In the genomic region with DNA sequence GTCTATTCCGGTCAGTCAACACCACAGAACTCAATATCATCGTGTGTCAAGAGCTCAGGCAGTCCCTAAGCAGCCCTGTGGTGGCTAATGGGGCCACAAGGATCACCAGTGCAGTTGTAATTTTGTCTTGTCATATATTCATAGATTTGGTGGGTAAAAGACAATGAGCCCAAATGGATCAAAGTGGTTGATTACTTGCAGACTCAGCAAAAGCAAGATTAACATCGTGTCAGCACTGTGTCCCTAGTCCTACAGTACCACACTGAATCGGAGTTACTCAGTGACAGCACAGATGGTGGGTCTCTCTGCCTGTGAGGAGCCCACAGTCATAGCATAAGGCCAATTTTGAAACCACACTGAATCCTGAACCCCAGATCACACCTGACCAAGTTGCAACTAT, we compare ENCODE assay signal across 36 cellular contexts. TPM values are rescaled to one million over a fixed set of nuclear protein-coding genes. Genes with fewer than 3 reads are reported as not detected.
"Had no signal": no experiment of that assay in that cellular context is flagged by ENCODE, and none has a peak within 500 bp of the region (broad histone marks: within the 10 kb centered on the region; RNA-seq: fewer than 3 reads in every experiment).

No MANE protein-coding gene starts in this region.

- H3K27me3 ChIP-seq: ovary, suprapubic skin, testis, tibial artery, transverse colon, upper lobe of right lung had no signal

- H3K9ac ChIP-seq: parathyroid adenoma had no signal

- H3K4me3 ChIP-seq: ovary, psoas muscle, skin epidermis, smooth muscle cell, spleen, suprapubic skin, testis, tibial artery, transverse colon, upper lobe of right lung, uterus had no signal

- H3K4me1 ChIP-seq: parathyroid adenoma, psoas muscle, spleen, suprapubic skin, testis, tibial artery, transverse colon, upper lobe of right lung, uterus had no signal

- H3K4me2 ChIP-seq: smooth muscle cell had no signal

- H3K4me3 Mint-ChIP-seq: naive thymus-derived CD8-positive, alpha-beta T cell; natural killer cell treated with Interleukin-12 subunit alpha and Interleukin-12 subunit beta and Interleukin-15 and Interleukin-18, amount 100 ng/mL, for 72 hours; nephron progenitor cell; neural crest cell; stimulated activated memory B cell treated with anti-CD40 and anti-IgM and Interleukin-4, amounts not matched to agents 10 μg/mL and 1 μg/mL and 100 μg/mL, for 72 hours; stimulated activated naive CD8-positive, alpha-beta T cell treated with anti-CD3 and anti-CD28 coated beads, Interleukin-15, amount 100 ng/mL, for 72 hours; type B pancreatic cell had no signal

- H3K27me3 Mint-ChIP-seq: progenitor cell of endocrine pancreas; stimulated activated memory B cell treated with anti-CD40 and anti-IgM and Interleukin-4, amounts not matched to agents 10 μg/mL and 1 μg/mL and 100 μg/mL, for 72 hours; stimulated activated naive CD8-positive, alpha-beta T cell treated with anti-CD3 and anti-CD28 coated beads, Interleukin-15, amount 100 ng/mL, for 72 hours; type B pancreatic cell had no signal

- H3K27ac ChIP-seq: ovary, parathyroid adenoma, psoas muscle, skin epidermis, spleen, suprapubic skin, testis, tibial artery, transverse colon, upper lobe of right lung, uterus had no signal

- ATAC-seq: naive thymus-derived CD8-positive, alpha-beta T cell; natural killer cell treated with Interleukin-12 subunit alpha and Interleukin-12 subunit beta and Interleukin-15 and Interleukin-18, amount 100 ng/mL, for 72 hours; psoas muscle; right cardiac atrium; sciatic nerve; stimulated activated memory B cell treated with anti-CD40 and anti-IgM and Interleukin-4, amounts not matched to agents 10 μg/mL and 1 μg/mL and 100 μg/mL, for 72 hours; stimulated activated naive CD8-positive, alpha-beta T cell treated with anti-CD3 and anti-CD28 coated beads, Interleukin-15, amount 100 ng/mL, for 72 hours; stimulated activated naive CD8-positive, alpha-beta T cell treated with anti-CD3 and anti-CD28 coated beads, Interleukin-15, Interleukin-2, amounts not matched to agents 100 U/mL and 50 U/mL, for 24 hours; upper lobe of right lung had no signal

- H3K79me2 ChIP-seq: parathyroid adenoma had no signal

- H3K36me3 ChIP-seq: ovary, spleen, suprapubic skin, tibial artery, transverse colon, upper lobe of right lung, uterus had no signal

- H3K27ac Mint-ChIP-seq: naive thymus-derived CD8-positive, alpha-beta T cell; natural killer cell treated with Interleukin-12 subunit alpha and Interleukin-12 subunit beta and Interleukin-15 and Interleukin-18, amount 100 ng/mL, for 72 hours; nephron progenitor cell; progenitor cell of endocrine pancreas; stimulated activated naive CD8-positive, alpha-beta T cell treated with anti-CD3 and anti-CD28 coated beads, Interleukin-15, amount 100 ng/mL, for 72 hours; type B pancreatic cell had no signal

- H3K4me1 Mint-ChIP-seq: naive thymus-derived CD8-positive, alpha-beta T cell; nephron progenitor cell; neural crest cell; stimulated activated memory B cell treated with anti-CD40 and anti-IgM and Interleukin-4, amounts not matched to agents 10 μg/mL and 1 μg/mL and 100 μg/mL, for 72 hours; stimulated activated naive CD8-positive, alpha-beta T cell treated with anti-CD3 and anti-CD28 coated beads, Interleukin-15, amount 100 ng/mL, for 72 hours had no signal

- H3K9me3 ChIP-seq: ovary, psoas muscle, spleen, suprapubic skin, testis, tibial artery, transverse colon, upper lobe of right lung, uterus had no signal

- H2AFZ ChIP-seq: parathyroid adenoma had no signal

- H3K9me3 Mint-ChIP-seq: naive thymus-derived CD8-positive, alpha-beta T cell; natural killer cell treated with Interleukin-12 subunit alpha and Interleukin-12 subunit beta and Interleukin-15 and Interleukin-18, amount 100 ng/mL, for 72 hours; stimulated activated memory B cell treated with anti-CD40 and anti-IgM and Interleukin-4, amounts not matched to agents 10 μg/mL and 1 μg/mL and 100 μg/mL, for 72 hours; stimulated activated naive CD8-positive, alpha-beta T cell treated with anti-CD3 and anti-CD28 coated beads, Interleukin-15, amount 100 ng/mL, for 72 hours; type B pancreatic cell had no signal

- H3K36me3 Mint-ChIP-seq: naive thymus-derived CD8-positive, alpha-beta T cell; natural killer cell treated with Interleukin-12 subunit alpha and Interleukin-12 subunit beta and Interleukin-15 and Interleukin-18, amount 100 ng/mL, for 72 hours; stimulated activated memory B cell treated with anti-CD40 and anti-IgM and Interleukin-4, amounts not matched to agents 10 μg/mL and 1 μg/mL and 100 μg/mL, for 72 hours; type B pancreatic cell had no signal

- DNase-seq: naive thymus-derived CD8-positive, alpha-beta T cell; nephron progenitor cell; occipital lobe; ovary; posterior cingulate gyrus; psoas muscle; right cardiac atrium; spleen; stimulated activated CD4-positive, alpha-beta T cell treated with anti-CD3 and anti-CD28 coated beads, Interleukin-12 subunit alpha, Interleukin-12 subunit beta, amount 100 ng/mL, for 4 hours; stimulated activated CD4-positive, alpha-beta T cell treated with anti-CD3 and anti-CD28 coated beads, Interleukin-1b, Interleukin-23, amount 100 ng/mL, for 48 hours; stimulated activated CD4-positive, alpha-beta T cell treated with anti-CD3 and anti-CD28 coated beads, Interleukin-4, amount 100 ng/mL, for 1 hour; stimulated activated CD4-positive, alpha-beta T cell treated with anti-CD3 and anti-CD28 coated beads, Interleukin-4, amount 100 ng/mL, for 4 hours; stimulated activated CD8-positive, alpha-beta memory T cell treated with anti-CD3 and anti-CD28 coated beads, Interleukin-4, amount 100 ng/mL, for 48 hours; stimulated activated naive CD4-positive, alpha-beta T cell; stimulated activated naive CD8-positive, alpha-beta T cell treated with anti-CD3 and anti-CD28 coated beads, Interleukin-15, amount 100 ng/mL, for 72 hours; stimulated activated naive CD8-positive, alpha-beta T cell treated with anti-CD3 and anti-CD28 coated beads, Interleukin-15, Interleukin-2, amounts not matched to agents 100 U/mL and 50 U/mL, for 24 hours; substantia nigra; testis; tibial artery; transverse colon; upper lobe of right lung; uterus had no signal

RNA-seq across cellular contexts. Expression of a gene that starts 8.7 kb away (rescaled TPM):
- total RNA-seq: naive thymus-derived CD8-positive, alpha-beta T cell; natural killer cell treated with Interleukin-12 subunit alpha and Interleukin-12 subunit beta and Interleukin-15 and Interleukin-18, amount 100 ng/mL, for 72 hours; neural crest cell; occipital lobe; osteoblast; ovary; progenitor cell of endocrine pancreas; psoas muscle; renal cortical epithelial cell; right cardiac atrium; sciatic nerve; smooth muscle cell; spleen; suprapubic skin; transverse colon; upper lobe of right lung; urinary bladder; uterus had no signal
- polyA plus RNA-seq: naive thymus-derived CD8-positive, alpha-beta T cell; ovary; psoas muscle; right cardiac atrium; smooth muscle cell; spleen; thymus; urinary bladder had no signal

RNA-seq across cellular contexts. Expression of a gene that starts 22.6 kb away (rescaled TPM):
- total RNA-seq: naive thymus-derived CD8-positive, alpha-beta T cell; natural killer cell treated with Interleukin-12 subunit alpha and Interleukin-12 subunit beta and Interleukin-15 and Interleukin-18, amount 100 ng/mL, for 72 hours; neural crest cell; occipital lobe; osteoblast; ovary; progenitor cell of endocrine pancreas; psoas muscle; renal cortical epithelial cell; right cardiac atrium; sciatic nerve; smooth muscle cell; spleen; suprapubic skin; transverse colon; upper lobe of right lung; urinary bladder; uterus had no signal
- polyA plus RNA-seq: naive thymus-derived CD8-positive, alpha-beta T cell; ovary; psoas muscle; right cardiac atrium; smooth muscle cell; spleen; thymus; urinary bladder had no signal

RNA-seq across cellular contexts. Expression of a gene that starts 48.1 kb away (rescaled TPM):
- total RNA-seq: naive thymus-derived CD8-positive, alpha-beta T cell; natural killer cell treated with Interleukin-12 subunit alpha and Interleukin-12 subunit beta and Interleukin-15 and Interleukin-18, amount 100 ng/mL, for 72 hours; neural crest cell; occipital lobe; osteoblast; ovary; progenitor cell of endocrine pancreas; psoas muscle; renal cortical epithelial cell; right cardiac atrium; sciatic nerve; smooth muscle cell; spleen; suprapubic skin; transverse colon; upper lobe of right lung; urinary bladder; uterus had no signal
- polyA plus RNA-seq: naive thymus-derived CD8-positive, alpha-beta T cell; ovary; right cardiac atrium; smooth muscle cell; spleen; thymus; urinary bladder had no signal
